1 cellular context compared by ENCODE assay signal in genomic region chr3:196653127-196653795, GRCh38.
TF ChIP-seq lines count a peak whose summit lies in the region.

No MANE protein-coding gene starts in this region.

TF ChIP-seq in SK-N-SH treated with all-trans-retinoic acid at 6 μM for 48 hours, 23 proteins besides CTCF, POLR2A, EP300 and RAD21 (continued from another document):
- TF ChIP-seq TCF4 (CRISPR knock-in tag; IDR thresholded peaks at IDR 0.05; ENCODE audit: borderline replicate concordance) (no peak), PPARA (CRISPR knock-in tag; IDR thresholded peaks at IDR 0.05; ENCODE audit: borderline replicate concordance) (no peak), SNAI2 (CRISPR knock-in tag; IDR thresholded peaks at IDR 0.05) (no peak), CSDC2 (CRISPR knock-in tag; IDR thresholded peaks at IDR 0.05) (no peak), ISL1 (CRISPR knock-in tag; IDR thresholded peaks at IDR 0.05) (no peak), RARB (CRISPR knock-in tag; IDR thresholded peaks at IDR 0.05) (no peak), BACH2 (CRISPR knock-in tag; IDR thresholded peaks at IDR 0.05; ENCODE audit: borderline replicate concordance) (no peak), ZC3H10 (CRISPR knock-in tag; IDR thresholded peaks at IDR 0.05) (no peak)
- TF ChIP-seq, protein P1, sequence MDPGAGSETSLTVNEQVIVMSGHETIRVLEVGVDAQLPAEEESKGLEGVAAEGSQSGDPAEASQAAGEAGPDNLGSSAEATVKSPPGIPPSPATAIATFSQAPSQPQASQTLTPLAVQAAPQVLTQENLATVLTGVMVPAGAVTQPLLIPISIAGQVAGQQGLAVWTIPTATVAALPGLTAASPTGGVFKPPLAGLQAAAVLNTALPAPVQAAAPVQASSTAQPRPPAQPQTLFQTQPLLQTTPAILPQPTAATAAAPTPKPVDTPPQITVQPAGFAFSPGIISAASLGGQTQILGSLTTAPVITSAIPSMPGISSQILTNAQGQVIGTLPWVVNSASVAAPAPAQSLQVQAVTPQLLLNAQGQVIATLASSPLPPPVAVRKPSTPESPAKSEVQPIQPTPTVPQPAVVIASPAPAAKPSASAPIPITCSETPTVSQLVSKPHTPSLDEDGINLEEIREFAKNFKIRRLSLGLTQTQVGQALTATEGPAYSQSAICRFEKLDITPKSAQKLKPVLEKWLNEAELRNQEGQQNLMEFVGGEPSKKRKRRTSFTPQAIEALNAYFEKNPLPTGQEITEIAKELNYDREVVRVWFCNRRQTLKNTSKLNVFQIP (CRISPR knock-in tag; IDR thresholded peaks at IDR 0.05; ENCODE audit: borderline replicate concordance, low read depth), result no peak
- TF ChIP-seq, protein P2, sequence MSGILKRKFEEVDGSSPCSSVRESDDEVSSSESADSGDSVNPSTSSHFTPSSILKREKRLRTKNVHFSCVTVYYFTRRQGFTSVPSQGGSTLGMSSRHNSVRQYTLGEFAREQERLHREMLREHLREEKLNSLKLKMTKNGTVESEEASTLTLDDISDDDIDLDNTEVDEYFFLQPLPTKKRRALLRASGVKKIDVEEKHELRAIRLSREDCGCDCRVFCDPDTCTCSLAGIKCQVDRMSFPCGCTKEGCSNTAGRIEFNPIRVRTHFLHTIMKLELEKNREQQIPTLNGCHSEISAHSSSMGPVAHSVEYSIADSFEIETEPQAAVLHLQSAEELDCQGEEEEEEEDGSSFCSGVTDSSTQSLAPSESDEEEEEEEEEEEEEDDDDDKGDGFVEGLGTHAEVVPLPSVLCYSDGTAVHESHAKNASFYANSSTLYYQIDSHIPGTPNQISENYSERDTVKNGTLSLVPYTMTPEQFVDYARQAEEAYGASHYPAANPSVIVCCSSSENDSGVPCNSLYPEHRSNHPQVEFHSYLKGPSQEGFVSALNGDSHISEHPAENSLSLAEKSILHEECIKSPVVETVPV (CRISPR knock-in tag; IDR thresholded peaks at IDR 0.05), result no peak
